In the genomic region with DNA sequence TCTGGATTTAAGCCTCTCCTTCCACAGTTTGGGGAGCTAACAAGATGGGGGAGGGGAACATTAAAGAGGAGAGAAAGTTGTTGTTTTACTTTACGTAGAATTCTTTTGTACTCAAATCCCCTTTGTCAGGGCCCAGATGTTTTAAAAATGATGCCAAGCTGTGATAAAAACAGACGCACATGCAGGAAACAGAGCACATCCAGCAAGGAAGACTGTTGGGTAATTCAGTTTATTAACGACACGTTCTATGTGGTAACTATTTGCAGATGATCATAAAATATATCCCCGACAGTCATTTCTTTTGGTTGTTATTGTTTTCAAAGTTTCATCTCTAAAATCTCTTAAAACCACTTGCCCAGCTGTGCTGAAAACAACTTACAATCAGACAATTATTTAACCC, we compare ENCODE assay signal across 20 cellular contexts.
"Had no signal": no experiment of that assay in that cellular context is flagged by ENCODE, and none has a peak within 500 bp of the region (broad histone marks: within the 10 kb centered on the region; RNA-seq: fewer than 3 reads in every experiment).

No MANE protein-coding gene starts in this region.

- H3K36me3 Mint-ChIP-seq: neural progenitor cell had no signal

- H3K27ac ChIP-seq: cardiac muscle cell, heart right ventricle, left ventricle myocardium inferior, neural progenitor cell, prostate gland, right atrium auricular region, thyroid gland, WERI-Rb-1 had no signal

- H3K4me1 ChIP-seq: left ventricle myocardium inferior, neural progenitor cell, prostate gland, right atrium auricular region, thyroid gland had no signal

- H3K27me3 Mint-ChIP-seq: activated naive CD8-positive, alpha-beta T cell; dendritic cell treated with granulocyte-macrophage colony-stimulating factor and Interleukin-4, amounts not matched to agents 40 ng/mL and 50 ng/mL, for 4 days; memory B cell; naive B cell had no signal

- H3K36me3 ChIP-seq: cardiac muscle cell, heart right ventricle, left ventricle myocardium inferior, neural progenitor cell, prostate gland, right atrium auricular region, thyroid gland, WERI-Rb-1 had no signal

- H3K4me3 ChIP-seq: cardiac muscle cell, heart right ventricle, left ventricle myocardium inferior, mucosa of descending colon, neural progenitor cell, prostate gland, right atrium auricular region, thyroid gland had no signal

- H3K27ac Mint-ChIP-seq: activated naive CD8-positive, alpha-beta T cell; dendritic cell treated with granulocyte-macrophage colony-stimulating factor and Interleukin-4, amounts not matched to agents 40 ng/mL and 50 ng/mL, for 4 days; immature natural killer cell; memory B cell; naive B cell; neural progenitor cell had no signal

- H3K4me1 Mint-ChIP-seq: immature natural killer cell, naive B cell, neural progenitor cell had no signal

- H2AFZ ChIP-seq: neural progenitor cell had no signal

- H3K9me3 ChIP-seq: prostate gland, thyroid gland had no signal

- H3K4me3 Mint-ChIP-seq: activated naive CD8-positive, alpha-beta T cell; dendritic cell treated with granulocyte-macrophage colony-stimulating factor and Interleukin-4, amounts not matched to agents 40 ng/mL and 50 ng/mL, for 4 days; immature natural killer cell; memory B cell; naive B cell; neural progenitor cell had no signal

- ATAC-seq: heart right ventricle, mucosa of descending colon had no signal

- H3K4me2 ChIP-seq: neural progenitor cell had no signal

- DNase-seq: activated CD4-positive, alpha-beta T cell treated with anti-CD3 and anti-CD28 coated beads for 1 hour; activated gamma-delta T cell treated with Interleukin-2 at 50 U/mL for 16 hours; effector CD8-positive, alpha-beta T cell; heart right ventricle; immature natural killer cell; kidney glomerular epithelial cell; left ventricle myocardium inferior; mucosa of descending colon; naive B cell; stimulated activated CD4-positive, alpha-beta T cell treated with anti-CD3 and anti-CD28 coated beads, Interleukin-2, amount 100 ng/mL, for 24 hours; stimulated activated naive CD4-positive, alpha-beta T cell treated with Interleukin-2 at 50 U/mL for 16 hours; thyroid gland; WERI-Rb-1 had no signal
